In genomic region chrX:386768-387575, GRCh38 we compare ENCODE assay signal across 1 cellular context.
TF ChIP-seq lines count a peak whose summit lies in the region.

TSS of gene PPP2R3B (minus strand) at chrX:386907. CDS start at chrX:386691, 216 bp downstream.

TF ChIP-seq in GM12878, 131 proteins besides CTCF, POLR2A, EP300 and RAD21 (continued from another document and continues in another):
- no peak for TF ChIP-seq NFIC (IDR thresholded peaks at IDR 0.05; ENCODE audit: low read depth, low read length)
- peak; percentile 37; the same call in 1 of the 2 replicates for TF ChIP-seq ZNF592 (IDR thresholded peaks at IDR 0.05)
- no peak for TF ChIP-seq PAX8 (IDR thresholded peaks at IDR 0.05)
- 0 out of 2 replicates have a peak, but pooled peaks have one; percentile 34 for TF ChIP-seq ATF7 (IDR thresholded peaks at IDR 0.05; ENCODE audit: low read depth)
- TF ChIP-seq SRF (IDR thresholded peaks at IDR 0.05; ENCODE audit: low read depth in 2 of 2, low read length in 2 of 2), result peak; percentile 90 to 94
- peak; percentile 79 for TF ChIP-seq HCFC1 (IDR thresholded peaks at IDR 0.05; ENCODE audit: low read length)
- peak; percentile 99 for TF ChIP-seq NRF1 (conservative IDR thresholded peaks at IDR 0.05; ENCODE audit: low read depth, low read length)
- TF ChIP-seq BCL11A (IDR thresholded peaks at IDR 0.05; ENCODE audit: low read depth, low read length), result no peak
- TF ChIP-seq BACH1 (IDR thresholded peaks at IDR 0.05; ENCODE audit: borderline replicate concordance), result peak; percentile 79
- peak; percentile 73 for TF ChIP-seq LARP7 (IDR thresholded peaks at IDR 0.05)
- TF ChIP-seq STAT1 (conservative IDR thresholded peaks at IDR 0.05), result no peak; the same call in 1 of the 2 replicates
- no peak for TF ChIP-seq BCLAF1 (IDR thresholded peaks at IDR 0.05)
- TF ChIP-seq ZNF384 (IDR thresholded peaks at IDR 0.05; ENCODE audit: borderline replicate concordance, low read depth, low read length), result no peak
- TF ChIP-seq YY1 (IDR thresholded peaks at IDR 0.05; ENCODE audit: low read depth, low read length), result peak; percentile 79
- no peak for TF ChIP-seq SREBF1 (IDR thresholded peaks at IDR 0.05; ENCODE audit: low read length)
- TF ChIP-seq GABPA (IDR thresholded peaks at IDR 0.05; ENCODE audit: low read depth), result no peak
- no peak for TF ChIP-seq NFYA (IDR thresholded peaks at IDR 0.05; ENCODE audit: borderline replicate concordance, low read depth, low read length)
- TF ChIP-seq DPF2 (IDR thresholded peaks at IDR 0.05), result peak; percentile 80; the same call in 1 of the 2 replicates
- no peak for TF ChIP-seq SMC3 (IDR thresholded peaks at IDR 0.05; ENCODE audit: borderline replicate concordance, low read length)
- TF ChIP-seq BHLHE40 (IDR thresholded peaks at IDR 0.05; ENCODE audit: borderline replicate concordance in 1 of 2, low read depth in 2 of 2, low read length in 1 of 2), result peak in 1 of 2 experiments; percentile 70; a peak in 2 of 4 replicates
- TF ChIP-seq HDAC6 (IDR thresholded peaks at IDR 0.05; ENCODE audit: unreplicated experiment), result no peak
- peak; percentile 90; the same call in 1 of the 2 replicates for TF ChIP-seq MXI1 (IDR thresholded peaks at IDR 0.05; ENCODE audit: low read depth, low read length)
- no peak for TF ChIP-seq ZNF24 (IDR thresholded peaks at IDR 0.05)
- peak; percentile 87 for TF ChIP-seq POLR2AphosphoS5 (IDR thresholded peaks at IDR 0.05; ENCODE audit: low read length)
- no peak for TF ChIP-seq SUPT20H (IDR thresholded peaks at IDR 0.05; ENCODE audit: borderline replicate concordance, control insufficient read depth, low read depth, low read length)
- TF ChIP-seq GATAD2B (conservative IDR thresholded peaks at IDR 0.05; ENCODE audit: low read depth), result peak; percentile 81
- no peak for TF ChIP-seq TCF3 (IDR thresholded peaks at IDR 0.05; ENCODE audit: borderline replicate concordance, insufficient read depth, low read depth, low read length)
- peak; percentile 90 for TF ChIP-seq ATF3 (IDR thresholded peaks at IDR 0.05; ENCODE audit: borderline replicate concordance, extremely low read depth, low read depth, low read length)
- TF ChIP-seq FOS (IDR thresholded peaks at IDR 0.05; ENCODE audit: borderline replicate concordance, extremely low read depth, insufficient read length), result no peak
- TF ChIP-seq MEF2B (IDR thresholded peaks at IDR 0.05; ENCODE audit: partially characterized antibody, poor library complexity, severe bottlenecking), result no peak
- TF ChIP-seq BCL3 (IDR thresholded peaks at IDR 0.05; ENCODE audit: borderline replicate concordance, insufficient read depth, low read depth, low read length, poor library complexity, severe bottlenecking), result no peak
- TF ChIP-seq SIX5 (IDR thresholded peaks at IDR 0.05; ENCODE audit: low read depth, low read length, severe bottlenecking), result peak; percentile 62
- no peak for TF ChIP-seq JUNB (IDR thresholded peaks at IDR 0.05)
- TF ChIP-seq SMAD5 (IDR thresholded peaks at IDR 0.05; ENCODE audit: low read depth), result peak; percentile 81; the same call in 1 of the 2 replicates
- no peak for TF ChIP-seq ELK1 (IDR thresholded peaks at IDR 0.05; ENCODE audit: low read depth, low read length)
- TF ChIP-seq NR2F1 (conservative IDR thresholded peaks at IDR 0.05), result peak; percentile 40; the same call in 1 of the 2 replicates
- no peak for TF ChIP-seq HSF1 (IDR thresholded peaks at IDR 0.05; ENCODE audit: low read depth, low read length)
- TF ChIP-seq ASH2L (IDR thresholded peaks at IDR 0.05; ENCODE audit: borderline replicate concordance, low read depth), result peak; percentile 95; the same call in 1 of the 2 replicates
- no peak for TF ChIP-seq ZNF274 (IDR thresholded peaks at IDR 0.05; ENCODE audit: insufficient read depth, insufficient read length)
- no peak for TF ChIP-seq STAT3 (IDR thresholded peaks at IDR 0.05; ENCODE audit: low read depth, low read length)
- TF ChIP-seq SPI1 (IDR thresholded peaks at IDR 0.05; ENCODE audit: borderline replicate concordance, insufficient read depth, low read depth, low read length), result no peak
- TF ChIP-seq CUX1 (IDR thresholded peaks at IDR 0.05; ENCODE audit: insufficient replicate concordance, low read depth, low read length), result no peak
- TF ChIP-seq ZNF217 (IDR thresholded peaks at IDR 0.05), result no peak
- TF ChIP-seq CBX5 (IDR thresholded peaks at IDR 0.05; ENCODE audit: low read depth), result no peak
- no peak for TF ChIP-seq EED (IDR thresholded peaks at IDR 0.05; ENCODE audit: low read depth)
- TF ChIP-seq ZBTB33 (IDR thresholded peaks at IDR 0.05), result no peak
- TF ChIP-seq BMI1 (IDR thresholded peaks at IDR 0.05; ENCODE audit: borderline replicate concordance), result no peak
- TF ChIP-seq IKZF2 (IDR thresholded peaks at IDR 0.05), result no peak; a peak in 1 of 4 replicates
- TF ChIP-seq EGR1 (IDR thresholded peaks at IDR 0.05; ENCODE audit: borderline replicate concordance in 1 of 2, low read depth in 2 of 2, low read length in 2 of 2), result no peak
